ENCODE assay signal across 14 cellular contexts in genomic region chr14:20458031-20458789, GRCh38. TPM values are rescaled to one million over a fixed set of nuclear protein-coding genes. Genes with fewer than 3 reads are reported as not detected.
DNase-seq lines count a peak whose midpoint lies in the region; ATAC-seq and TF ChIP-seq lines count a peak whose summit lies in the region.
"Had no signal": no experiment of that assay in that cellular context is flagged by ENCODE, and none has a peak within 500 bp of the region (broad histone marks: within the 10 kb centered on the region; RNA-seq: fewer than 3 reads in every experiment).

No MANE protein-coding gene starts in this region.

- no peak overlapping the region for H3K27ac ChIP-seq in IMR-90 (ENCODE audit: insufficient read depth, low read length)
- peak overlapping the region in 3 of 4 donors; percentile 33 to 98 (median 86) for H3K27ac ChIP-seq in gastrocnemius medialis

- H3K18ac ChIP-seq in IMR-90 (ENCODE audit: low read depth, low read length), result no peak overlapping the region

- peaks cover 21% of the 10 kb centered on the region for H3K36me3 Mint-ChIP-seq in activated CD8-positive, alpha-beta T cell treated with anti-CD3 and anti-CD28 coated beads for 36 hours (ENCODE audit: low read depth)
- peaks cover 29% of the 10 kb centered on the region for H3K36me3 Mint-ChIP-seq in activated CD8-positive, alpha-beta T cell treated with anti-CD3 and anti-CD28 coated beads, Interleukin-2, amount 10 ng/mL, durations not matched to agents 7 days and 5 days (ENCODE audit: low read depth)

- no peak overlapping the region for H2AK9ac ChIP-seq in IMR-90 (replicated peaks; ENCODE audit: low read depth, low read length, poor library complexity)

- H3K56ac ChIP-seq in IMR-90 (ENCODE audit: extremely low read depth, insufficient read depth, low read length), result no peak overlapping the region

- H3K14ac ChIP-seq in IMR-90 (replicated peaks; ENCODE audit: low read depth, low read length), result no peak overlapping the region

- H2BK15ac ChIP-seq in IMR-90 (ENCODE audit: low read depth, low read length), result no peak overlapping the region

- peaks cover 26% of the 10 kb centered on the region for H3K4me1 Mint-ChIP-seq in activated CD8-positive, alpha-beta T cell treated with anti-CD3 and anti-CD28 coated beads for 36 hours (ENCODE audit: low read depth)
- peaks cover 38% of the 10 kb centered on the region for H3K4me1 Mint-ChIP-seq in activated CD8-positive, alpha-beta T cell treated with anti-CD3 and anti-CD28 coated beads, Interleukin-2, amount 10 ng/mL, durations not matched to agents 7 days and 5 days (ENCODE audit: low read depth)

- in situ Hi-C loops in IMR-90 (cut with MboI; ENCODE audit: low sequenced_read_pairs), result loop anchor here (25.0 kb wide), 1 partner anchor 629 kb away; the partner anchor contains the start of gene ZNF219
- in situ Hi-C loops in gastrocnemius medialis (cut with MboI; ENCODE audit: low sequenced_read_pairs in 4 of 4), result loop anchor here (25.0 kb wide), 2 partner anchors 121 to 579 kb away; partner anchors contain the start of genes CCNB1IP1 (in 3 of the 4), PARP2 (in 3 of the 4), NDRG2 (in 1 of the 4) and RNASE13 (in 1 of the 4)

- H3K9me1 ChIP-seq in IMR-90 (ENCODE audit: insufficient read depth, low read length), result peaks cover 10% of the 10 kb centered on the region; the same call in 1 of the 2 replicates

- peaks cover 25 to 51% of the 10 kb centered on the region in 2 experiments for H3K79me1 ChIP-seq in IMR-90 (ENCODE audit: low read depth in 1 of 2, low read length in 2 of 2)

- no CpG with 5 or more reads among the region's 8 CpGs for WGBS in IMR-90 (ENCODE audit: extremely low coverage in 2 of 2, insufficient read length in 1 of 2), 2 experiments

- H3K9me3 Mint-ChIP-seq in activated CD8-positive, alpha-beta T cell treated with anti-CD3 and anti-CD28 coated beads for 36 hours, result no peaks in the 10 kb centered on the region
- no peaks in the 10 kb centered on the region for H3K9me3 Mint-ChIP-seq in activated CD8-positive, alpha-beta T cell treated with anti-CD3 and anti-CD28 coated beads, Interleukin-2, amount 10 ng/mL, durations not matched to agents 7 days and 5 days (ENCODE audit: insufficient read depth)

- H2BK20ac ChIP-seq in IMR-90 (ENCODE audit: low read depth, low read length), result no peak overlapping the region

- dilution Hi-C loops in IMR-90 (cut with HindIII; ENCODE audit: low sequenced_read_pairs, unreplicated experiment), result no loop called here

- ATAC-seq in activated CD8-positive, alpha-beta T cell treated with anti-CD3 and anti-CD28 coated beads for 36 hours, result no peak
- ATAC-seq in activated CD8-positive, alpha-beta T cell treated with anti-CD3 and anti-CD28 coated beads, Interleukin-2, amount 10 ng/mL, durations not matched to agents 7 days and 5 days, result no peak
- ATAC-seq in IMR-90 (ENCODE audit: low read depth) (no peak), gastrocnemius medialis (no peak)

- H4K5ac ChIP-seq in IMR-90 (ENCODE audit: low read depth, low read length), result no peak overlapping the region

- H2BK5ac ChIP-seq in IMR-90 (ENCODE audit: low read depth, low read length, poor library complexity, severe bottlenecking), result no peak overlapping the region

- no peaks in the 10 kb centered on the region for H3K9me3 ChIP-seq in IMR-90 (ENCODE audit: control insufficient read depth, insufficient read depth, low read length)
- no peaks in the 10 kb centered on the region for H3K9me3 ChIP-seq in adipocyte (ENCODE audit: control insufficient read depth, low read length)
- H3K9me3 ChIP-seq in gastrocnemius medialis, result no peaks in the 10 kb centered on the region

- H2AFZ ChIP-seq in IMR-90 (replicated peaks; ENCODE audit: low read length, poor library complexity), result no peak overlapping the region

- BruUV-seq in IMR-90 (replicated peaks; lab: Mats Ljungman, UMichigan), result TSS peak; percentile 58

- H3K27ac Mint-ChIP-seq in activated CD8-positive, alpha-beta T cell treated with anti-CD3 and anti-CD28 coated beads for 36 hours, result peak overlapping the region; percentile 40
- no peak overlapping the region for H3K27ac Mint-ChIP-seq in activated CD8-positive, alpha-beta T cell treated with anti-CD3 and anti-CD28 coated beads, Interleukin-2, amount 10 ng/mL, durations not matched to agents 7 days and 5 days

- H3K23ac ChIP-seq in IMR-90 (ENCODE audit: low read depth, low read length), result no peak overlapping the region

- H2BK120ac ChIP-seq in IMR-90 (ENCODE audit: low read depth, low read length), result no peak overlapping the region

- no peak overlapping the region for H4K91ac ChIP-seq in IMR-90 (ENCODE audit: insufficient read depth, low read depth, low read length)

- H3K4me2 ChIP-seq in IMR-90 (ENCODE audit: low read depth, low read length), result no peak overlapping the region

- H3K4me1 ChIP-seq in IMR-90 (ENCODE audit: control insufficient read depth, insufficient read depth, low read length) (0 out of 2 replicates have a peak, but pooled peaks cover 4% of the 10 kb centered on the region), adipocyte (ENCODE audit: control insufficient read depth, insufficient read depth, low read length) (peaks cover 48% of the 10 kb centered on the region), gastrocnemius medialis (peaks cover 31 to 36% of the 10 kb centered on the region in 2 donors)

- H3K36me3 ChIP-seq in IMR-90 (ENCODE audit: control insufficient read depth, insufficient read depth, low read length) (peaks cover 21% of the 10 kb centered on the region), adipocyte (ENCODE audit: control insufficient read depth, insufficient read depth, low read length, severe bottlenecking) (peaks cover 32% of the 10 kb centered on the region), gastrocnemius medialis (peaks cover 0 to 42% of the 10 kb centered on the region in 2 donors)

- H4K20me1 ChIP-seq in IMR-90 (ENCODE audit: insufficient read depth, low read length), result 0 out of 2 replicates have a peak, but pooled peaks cover 3% of the 10 kb centered on the region

- no peak overlapping the region for H3K9ac ChIP-seq in IMR-90 (ENCODE audit: low read depth, low read length)
- H3K9ac ChIP-seq in adipocyte (ENCODE audit: low read length), result peak overlapping the region; percentile 94

- H3K4me3 ChIP-seq in IMR-90 (ENCODE audit: insufficient read depth, low read depth, low read length) (no peak overlapping the region), adipocyte (ENCODE audit: low read length) (no peak overlapping the region), gastrocnemius medialis (no peak overlapping the region)

- H3K4me3 Mint-ChIP-seq in activated CD8-positive, alpha-beta T cell treated with anti-CD3 and anti-CD28 coated beads for 36 hours, result no peak overlapping the region
- no peak overlapping the region for H3K4me3 Mint-ChIP-seq in activated CD8-positive, alpha-beta T cell treated with anti-CD3 and anti-CD28 coated beads, Interleukin-2, amount 10 ng/mL, durations not matched to agents 7 days and 5 days

- intact Hi-C loops in activated CD8-positive, alpha-beta T cell treated with anti-CD3 and anti-CD28 coated beads for 36 hours (cut with micrococcal nuclease), result loop anchor here (5.0 kb wide), 1 partner anchor 154 kb away; no protein-coding TSS in a partner anchor
- intact Hi-C loops in IMR-90 (cut with micrococcal nuclease), result no loop called here
- intact Hi-C loops in gastrocnemius medialis (cut with DNase I; ENCODE audit: low total_unique reads), result no loop called here

- TF ChIP-seq POLR2A in IMR-90 (IDR thresholded peaks at IDR 0.05; ENCODE audit: low read depth, low read length) (peak; percentile 32; the same call in 1 of the 2 replicates), gastrocnemius medialis (IDR thresholded peaks at IDR 0.05) (no peak)

- CTCF ChIA-PET in activated CD8-positive, alpha-beta T cell treated with anti-CD3 and anti-CD28 coated beads for 36 hours (lab: Charles Lee), result interaction anchor here (0.7 to 1.4 kb wide), 3 partner anchors 44 to 131 kb away, joined by 3 read pairs; no protein-coding TSS in a partner anchor
- CTCF ChIA-PET in activated CD8-positive, alpha-beta T cell treated with anti-CD3 and anti-CD28 coated beads, Interleukin-2, amount 10 ng/mL, durations not matched to agents 7 days and 5 days (lab: Charles Lee), result no interaction called here
- CTCF ChIA-PET in IMR-90 (lab: Yijun Ruan, JAX), result no interaction called here

- no peak for TF ChIP-seq CTCF in activated CD8-positive, alpha-beta T cell treated with anti-CD3 and anti-CD28 coated beads for 36 hours (IDR thresholded peaks at IDR 0.05)
- no peak for TF ChIP-seq CTCF in IMR-90 (conservative IDR thresholded peaks at IDR 0.05; ENCODE audit: low read depth, low read length)
- TF ChIP-seq CTCF in gastrocnemius medialis (IDR thresholded peaks at IDR 0.05 in 4 of 5, conservative IDR thresholded peaks at IDR 0.05 in 1 of 5), result no peak

- H3K4ac ChIP-seq in IMR-90 (ENCODE audit: low read depth, low read length), result no peak overlapping the region

- H3K27me3 ChIP-seq in IMR-90 (ENCODE audit: control insufficient read depth, insufficient read depth, low read length), result no peaks in the 10 kb centered on the region
- no peaks in the 10 kb centered on the region for H3K27me3 ChIP-seq in adipocyte (replicated peaks; ENCODE audit: control insufficient read depth, insufficient read depth, low read length)
- no peaks in the 10 kb centered on the region for H3K27me3 ChIP-seq in gastrocnemius medialis

- no peak for TF ChIP-seq RAD21 in IMR-90 (IDR thresholded peaks at IDR 0.05; ENCODE audit: low read length)

- POLR2A ChIA-PET in activated CD8-positive, alpha-beta T cell treated with anti-CD3 and anti-CD28 coated beads for 36 hours (lab: Charles Lee), result interaction anchor here (1.0 to 1.4 kb wide), 3 partner anchors 9 to 225 kb away, joined by 3 to 6 read pairs (median 4); no protein-coding TSS in a partner anchor
- POLR2A ChIA-PET in activated CD8-positive, alpha-beta T cell treated with anti-CD3 and anti-CD28 coated beads, Interleukin-2, amount 10 ng/mL, durations not matched to agents 7 days and 5 days (lab: Charles Lee), result interaction anchor here (1.0 kb wide), 1 partner anchor 11 kb away, joined by 3 read pairs; no protein-coding TSS in a partner anchor
- POLR2A ChIA-PET in IMR-90 (lab: Charles Lee; ENCODE audit: unreplicated experiment), result no interaction called here

- H3K27me3 Mint-ChIP-seq in activated CD8-positive, alpha-beta T cell treated with anti-CD3 and anti-CD28 coated beads for 36 hours, result no peaks in the 10 kb centered on the region
- peaks cover 2% of the 10 kb centered on the region for H3K27me3 Mint-ChIP-seq in activated CD8-positive, alpha-beta T cell treated with anti-CD3 and anti-CD28 coated beads, Interleukin-2, amount 10 ng/mL, durations not matched to agents 7 days and 5 days (ENCODE audit: low read depth)

- H4K8ac ChIP-seq in IMR-90 (ENCODE audit: low read depth in 2 of 2, low read length in 2 of 2), result no peak overlapping the region

- DNase-seq in activated CD8-positive, alpha-beta T cell treated with anti-CD3 and anti-CD28 coated beads for 36 hours, result no peak
- DNase-seq in activated CD8-positive, alpha-beta T cell treated with anti-CD3 and anti-CD28 coated beads, Interleukin-2, amount 10 ng/mL, durations not matched to agents 7 days and 5 days, result no peak
- DNase-seq in IMR-90 (no peak), adipocyte (ENCODE audit: low read depth) (no peak), gastrocnemius medialis (no peak), KG1 (lab: John Stamatoyannopoulos, UW) (no peak), NCI-H446 treated with DMSO at 0.1 percent for 48 hours (lab: John Stamatoyannopoulos, UW) (no peak), NCI-H1105 treated with DMSO at 0.1 percent for 48 hours (lab: John Stamatoyannopoulos, UW) (no peak)
- DNase-seq: ACHN, dermis blood vessel endothelial cell, DND-41, HCEC 1CT, NCI-H1048, NCI-H510A had no signal

- no peak overlapping the region for H2AK5ac ChIP-seq in IMR-90 (ENCODE audit: low read depth, low read length)

RNA-seq across cellular contexts. Expression of gene PIP4P1, which starts 3.0 kb away (rescaled TPM):
- 10 to 100 TPM; 21.0 to 27.3 TPM for total RNA-seq in activated CD8-positive, alpha-beta T cell treated with anti-CD3 and anti-CD28 coated beads for 36 hours
- 10 to 100 TPM; 31.3 to 31.6 TPM for total RNA-seq in activated CD8-positive, alpha-beta T cell treated with anti-CD3 and anti-CD28 coated beads, Interleukin-2, amount 10 ng/mL, durations not matched to agents 7 days and 5 days
- 15.0 and 15.2 TPM in 2 replicates for total RNA-seq in IMR-90 (2012; rRNA removed)
- 27.2 and 27.8 TPM in 2 replicates for polyA plus RNA-seq in IMR-90 (2012; rRNA removed)
- 13.3 and 24.4 TPM in 2 replicates for polyA plus RNA-seq in IMR-90 (2012; cell fraction: cytosol; rRNA removed)
- 70.6 and 153 TPM in 2 replicates for polyA plus RNA-seq in IMR-90 (2012; cell fraction: nucleus; rRNA removed; ENCODE audit: low replicate concordance)
- total RNA-seq in gastrocnemius medialis, result 10 to 100 TPM; 18.8 to 38.5 (median 21.7) TPM

RNA-seq across cellular contexts. Expression of gene APEX1, which starts 3.2 kb away (rescaled TPM):
- total RNA-seq in activated CD8-positive, alpha-beta T cell treated with anti-CD3 and anti-CD28 coated beads for 36 hours, result 100 to 1,000 TPM; 196 to 211 TPM
- 100 to 1,000 TPM; 135 to 142 TPM for total RNA-seq in activated CD8-positive, alpha-beta T cell treated with anti-CD3 and anti-CD28 coated beads, Interleukin-2, amount 10 ng/mL, durations not matched to agents 7 days and 5 days
- total RNA-seq in IMR-90 (2012; rRNA removed) (125 and 141 TPM in 2 replicates), gastrocnemius medialis (100 to 1,000 TPM in 2 of 4 donors, 10 to 100 TPM in 2; 65.6 to 132 (median 94.2) TPM)
- polyA plus RNA-seq in IMR-90 (2012; rRNA removed), result 241 and 242 TPM in 2 replicates
- polyA plus RNA-seq in IMR-90 (2012; cell fraction: cytosol; rRNA removed), result 115 and 191 TPM in 2 replicates
- polyA plus RNA-seq in IMR-90 (2012; cell fraction: nucleus; rRNA removed; ENCODE audit: low replicate concordance), result 85.5 and 208 TPM in 2 replicates

RNA-seq across cellular contexts. Expression of gene OSGEP, which starts 3.6 kb away (rescaled TPM):
- total RNA-seq in activated CD8-positive, alpha-beta T cell treated with anti-CD3 and anti-CD28 coated beads for 36 hours, result 10 to 100 TPM; 39.5 to 40.7 TPM
- 10 to 100 TPM; 51.8 to 56.6 TPM for total RNA-seq in activated CD8-positive, alpha-beta T cell treated with anti-CD3 and anti-CD28 coated beads, Interleukin-2, amount 10 ng/mL, durations not matched to agents 7 days and 5 days
- total RNA-seq in IMR-90 (2012; rRNA removed) (32.4 and 38.0 TPM in 2 replicates), gastrocnemius medialis (10 to 100 TPM; 15.8 to 21.7 (median 20.5) TPM)
- polyA plus RNA-seq in IMR-90 (2012; rRNA removed), result 23.1 and 24.7 TPM in 2 replicates
- 34.4 and 36.2 TPM in 2 replicates for polyA plus RNA-seq in IMR-90 (2012; cell fraction: cytosol; rRNA removed)
- 144 and 145 TPM in 2 replicates for polyA plus RNA-seq in IMR-90 (2012; cell fraction: nucleus; rRNA removed; ENCODE audit: low replicate concordance)

RNA-seq across cellular contexts. Expression of gene PNP, which starts 11.0 kb away (rescaled TPM):
- 100 to 1,000 TPM; 176 to 183 TPM for total RNA-seq in activated CD8-positive, alpha-beta T cell treated with anti-CD3 and anti-CD28 coated beads for 36 hours
- 100 to 1,000 TPM; 211 to 216 TPM for total RNA-seq in activated CD8-positive, alpha-beta T cell treated with anti-CD3 and anti-CD28 coated beads, Interleukin-2, amount 10 ng/mL, durations not matched to agents 7 days and 5 days
- total RNA-seq in IMR-90 (2012; rRNA removed) (60.3 and 68.8 TPM in 2 replicates), gastrocnemius medialis (1 to 10 TPM; 1.6 to 7.5 (median 3.0) TPM)
- 49.0 and 53.4 TPM in 2 replicates for polyA plus RNA-seq in IMR-90 (2012; rRNA removed)
- polyA plus RNA-seq in IMR-90 (2012; cell fraction: cytosol; rRNA removed), result 21.6 and 34.3 TPM in 2 replicates
- polyA plus RNA-seq in IMR-90 (2012; cell fraction: nucleus; rRNA removed; ENCODE audit: low replicate concordance), result 37.0 and 143 TPM in 2 replicates

RNA-seq across cellular contexts. Expression of gene KLHL33, which starts 22.2 kb away (rescaled TPM):
- total RNA-seq in activated CD8-positive, alpha-beta T cell treated with anti-CD3 and anti-CD28 coated beads for 36 hours, result under 1 TPM; 0.54 to 0.59 TPM
- total RNA-seq in activated CD8-positive, alpha-beta T cell treated with anti-CD3 and anti-CD28 coated beads, Interleukin-2, amount 10 ng/mL, durations not matched to agents 7 days and 5 days, result 1 to 10 TPM; 2.4 to 2.7 TPM
- under 0.01 TPM in 2 replicates for total RNA-seq in IMR-90 (2012; rRNA removed)
- 0.03 TPM in 2 replicates for polyA plus RNA-seq in IMR-90 (2012; rRNA removed)
- polyA plus RNA-seq in IMR-90 (2012; cell fraction: cytosol; rRNA removed), result 0.01 and 0.03 TPM in 2 replicates
- 0.16 and 0.22 TPM in 2 replicates for polyA plus RNA-seq in IMR-90 (2012; cell fraction: nucleus; rRNA removed; ENCODE audit: low replicate concordance)
- 1 to 10 TPM; 1.9 to 4.7 (median 3.5) TPM for total RNA-seq in gastrocnemius medialis
